20 cellular contexts compared by ENCODE assay signal in the genomic region with DNA sequence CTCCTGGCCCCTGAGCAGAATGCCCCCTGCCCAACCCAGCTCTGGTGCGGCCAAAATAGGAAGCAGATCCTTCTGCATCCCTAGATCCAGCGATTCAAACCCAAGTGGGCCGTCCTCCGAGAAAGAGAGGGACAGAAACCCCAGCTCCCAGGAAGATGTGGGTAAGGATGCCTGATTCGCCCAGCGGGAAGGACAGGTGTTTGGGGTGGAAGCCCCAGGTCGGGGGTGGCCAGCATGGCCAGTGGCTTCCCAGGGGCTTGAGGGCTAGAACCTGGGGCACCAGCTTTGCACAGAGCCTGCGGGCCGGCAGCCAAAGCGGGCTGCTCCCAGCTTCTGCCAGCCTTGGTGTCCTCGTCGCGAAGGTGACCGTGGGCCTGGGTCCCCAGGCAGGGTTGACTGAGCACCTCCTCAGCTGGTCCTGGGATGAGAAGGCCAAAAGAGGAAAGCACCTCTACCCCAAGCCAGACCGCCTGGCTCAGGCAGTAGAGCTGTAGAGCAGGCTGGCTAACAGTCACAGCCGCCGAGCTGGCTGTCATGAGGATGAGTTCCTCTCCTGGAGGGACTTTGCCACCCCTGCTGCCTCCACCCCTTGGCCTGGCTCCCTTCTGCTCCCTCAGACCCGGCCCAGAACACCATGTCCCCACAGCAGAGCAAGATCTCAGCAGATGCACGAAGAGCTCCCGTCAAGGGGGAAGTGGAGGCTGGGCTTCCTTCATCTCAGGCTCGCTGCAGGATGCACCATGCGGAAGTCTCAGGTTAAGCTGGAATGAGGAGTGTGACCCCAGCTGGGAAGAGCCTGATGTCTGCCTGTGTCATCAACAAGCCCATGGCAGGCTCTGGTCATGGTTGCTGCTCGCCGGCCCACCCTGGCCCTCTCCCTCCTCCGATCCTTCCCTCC. TPM values are rescaled to one million over a fixed set of nuclear protein-coding genes. Genes with fewer than 3 reads are reported as not detected.
DNase-seq lines count a peak whose midpoint lies in the region; ATAC-seq, FAIRE-seq and TF ChIP-seq lines count a peak whose summit lies in the region.
"Had no signal": no experiment of that assay in that cellular context is flagged by ENCODE, and none has a peak within 500 bp of the region (broad histone marks: within the 10 kb centered on the region; RNA-seq: fewer than 3 reads in every experiment).

No MANE protein-coding gene starts in this region.

- POLR2A ChIA-PET in HepG2 (lab: Yijun Ruan, JAX) = no interaction called here

- H2AFZ ChIP-seq in HepG2 (ENCODE audit: low read length) = no peak overlapping the region

- no peaks in the 10 kb centered on the region for H3K79me2 ChIP-seq in HepG2 (ENCODE audit: insufficient read depth, low read length)

- H3K4me3 ChIP-seq in right lobe of liver (no peak overlapping the region), HepG2 (replicated peaks in 1 of 3; ENCODE audit: insufficient read depth in 1 of 3, low read depth in 2 of 3, low read length in 3 of 3) (no peak overlapping the region), esophagus squamous epithelium (no peak overlapping the region)
- H3K4me3 ChIP-seq: BLaER1 treated with 17β-estradiol and CSF1 and Interleukin-3, amounts not matched to agents 10 nM and 100 nM; GM12878; GM23338 had no signal

- H3K9me3 ChIP-seq in right lobe of liver = no peaks in the 10 kb centered on the region
- no peaks in the 10 kb centered on the region for H3K9me3 ChIP-seq in HepG2 (ENCODE audit: low read length)
- no peaks in the 10 kb centered on the region for H3K9me3 ChIP-seq in esophagus squamous epithelium

- TF ChIP-seq POLR2A in right lobe of liver (IDR thresholded peaks at IDR 0.05) (no peak), HepG2 (IDR thresholded peaks at IDR 0.05; ENCODE audit: insufficient read depth in 1 of 2, low read depth in 2 of 2, low read length in 2 of 2) (no peak), GM12891 (IDR thresholded peaks at IDR 0.05; ENCODE audit: low read depth, low read length) (no peak), esophagus squamous epithelium (IDR thresholded peaks at IDR 0.05) (no peak)

- H3K27ac ChIP-seq in right lobe of liver (no peak overlapping the region), HepG2 (ENCODE audit: extremely low read length, insufficient read depth, low read length) (no peak overlapping the region), esophagus squamous epithelium (no peak overlapping the region)
- H3K27ac ChIP-seq: BLaER1 treated with 17β-estradiol and CSF1 and Interleukin-3, amounts not matched to agents 10 nM and 100 nM; KMS-11 had no signal

- BruUV-seq in HepG2 (replicated peaks; lab: Mats Ljungman, UMichigan) = no TSS peak

- TF ChIP-seq CTCF in right lobe of liver (IDR thresholded peaks at IDR 0.05) (no peak), HepG2 (CRISPR knock-in tag; IDR thresholded peaks at IDR 0.05) (no peak), esophagus squamous epithelium (IDR thresholded peaks at IDR 0.05) (no peak)

- H4K20me1 ChIP-seq in HepG2 (ENCODE audit: insufficient read depth, low read length) = 0 out of 2 replicates have a peak, but pooled peaks cover 2% of the 10 kb centered on the region

- no peak overlapping the region for H3K9ac ChIP-seq in HepG2 (ENCODE audit: insufficient read depth, low read depth, low read length)
- H3K9ac ChIP-seq: BLaER1 treated with 17β-estradiol and CSF1 and Interleukin-3, amounts not matched to agents 10 nM and 100 nM; KMS-11 had no signal

- FAIRE-seq in HepG2 (lab: Jason Lieb, UNC) = no peak
- FAIRE-seq in GM12891 (lab: Jason Lieb, UNC) = no peak
- FAIRE-seq: GM12878, GM18507 had no signal

- H3K36me3 ChIP-seq in right lobe of liver = no peaks in the 10 kb centered on the region
- no peaks in the 10 kb centered on the region for H3K36me3 ChIP-seq in HepG2 (replicated peaks in 1 of 2; ENCODE audit: control insufficient read depth in 1 of 2, insufficient read depth in 2 of 2, low read length in 2 of 2)
- no peaks in the 10 kb centered on the region for H3K36me3 ChIP-seq in esophagus squamous epithelium
- H3K36me3 ChIP-seq: BLaER1 treated with 17β-estradiol and CSF1 and Interleukin-3, amounts not matched to agents 10 nM and 100 nM had no signal

- TF ChIP-seq EP300 in HepG2 (IDR thresholded peaks at IDR 0.05; ENCODE audit: low read depth in 2 of 2, low read length in 2 of 2) = no peak
- no peak for TF ChIP-seq EP300 in HepG2 (CRISPR knock-in tag; IDR thresholded peaks at IDR 0.05; ENCODE audit: borderline replicate concordance)

- CTCF ChIA-PET in HepG2 (lab: Yijun Ruan, JAX; ENCODE audit: low intra/inter-chr PET ratio, low total read pairs) = no interaction called here

- H3K27me3 ChIP-seq in right lobe of liver (no peaks in the 10 kb centered on the region), HepG2 (ENCODE audit: control insufficient read depth in 1 of 2, insufficient read depth in 2 of 2, low read length in 2 of 2) (peaks cover 11 to 80% of the 10 kb centered on the region in 2 experiments), esophagus squamous epithelium (peaks cover 0 to 71% (median 0%) of the 10 kb centered on the region in 4 donors)
- H3K27me3 ChIP-seq: BLaER1 treated with 17β-estradiol and CSF1 and Interleukin-3, amounts not matched to agents 10 nM and 100 nM had no signal

- no peak for ATAC-seq in right lobe of liver
- ATAC-seq in HepG2 = no peak
- ATAC-seq in left lobe of liver = no peak
- no peak for ATAC-seq in sciatic nerve
- ATAC-seq: GM12878, PC-3 had no signal

- 60% methylated on average over 5 of the region's 25 CpGs for WGBS in right lobe of liver (ENCODE audit: insufficient coverage, low coverage, low lambda C conversion rate, missing lambda C conversion rate)
- WGBS in HepG2 (ENCODE audit: low lambda C conversion rate) = 38% methylated on average over 7 of the region's 25 CpGs
- WGBS in esophagus squamous epithelium, 2 donors = 67 to 76% methylated on average over 11 to 12 of the region's 25 CpGs

- intact Hi-C loops in right lobe of liver (cut with DNase I) = no loop called here
- intact Hi-C loops in HepG2 (cut with micrococcal nuclease; ENCODE audit: unreplicated experiment) = no loop called here
- intact Hi-C loops in sciatic nerve (cut with DNase I) = no loop called here
- intact Hi-C loops in esophagus squamous epithelium (cut with DNase I) = no loop called here

- in situ Hi-C loops in HepG2 (cut with HindIII; ENCODE audit: extremely low pct_ligation_motif_present, low pct_unique_long_range_greater_than_20kb) = no loop called here

- DNase-seq in right lobe of liver (peak in 2 of 3 donors; percentile 29 to 40), HepG2 (ENCODE audit: low spot score) (no peak), left lobe of liver (ENCODE audit: low spot score) (peak; percentile 36), sciatic nerve (ENCODE audit: low spot score) (peak; percentile 43), AG08396 (ENCODE audit: low spot score) (no peak), GM12891 (ENCODE audit: insufficient read length, low spot score) (no peak), esophagus squamous epithelium (lab: John Stamatoyannopoulos, UW) (no peak), NCI-H1105 (lab: John Stamatoyannopoulos, UW) (no peak)
- DNase-seq: DMS 273 treated with DMSO at 0.1 percent for 48 hours, GDM1, HFFc6, NCI-H146, NCI-H2081, NCI-H774, PC-3 had no signal

- TF ChIP-seq RAD21 in HepG2 (CRISPR knock-in tag; IDR thresholded peaks at IDR 0.05) = no peak

- H3K4me2 ChIP-seq in HepG2 (ENCODE audit: low read depth, low read length) = no peak overlapping the region
- H3K4me2 ChIP-seq: BLaER1 treated with 17β-estradiol and CSF1 and Interleukin-3, amounts not matched to agents 10 nM and 100 nM; GM23338; KMS-11 had no signal

- H3K4me1 ChIP-seq in right lobe of liver (no peaks in the 10 kb centered on the region), HepG2 (ENCODE audit: insufficient read depth, low read length) (no peaks in the 10 kb centered on the region), esophagus squamous epithelium (no peaks in the 10 kb centered on the region)

TF ChIP-seq in GM12891, 5 proteins besides CTCF, POLR2A, EP300 and RAD21:
- TF ChIP-seq POU2F2 (IDR thresholded peaks at IDR 0.05; ENCODE audit: low read depth, low read length) (no peak), SPI1 (IDR thresholded peaks at IDR 0.05; ENCODE audit: low read depth, low read length) (no peak), TAF1 (IDR thresholded peaks at IDR 0.05; ENCODE audit: low read depth, low read length) (no peak), POLR2AphosphoS5 (IDR thresholded peaks at IDR 0.05; ENCODE audit: low read depth, low read length) (no peak), PAX5 (IDR thresholded peaks at IDR 0.05; ENCODE audit: insufficient read depth, low read length, severe bottlenecking) (no peak)

RNA-seq across cellular contexts. Expression of a gene that starts 59.9 kb away (rescaled TPM):
- total RNA-seq in right lobe of liver (under 1 TPM in 5 of 6 experiments, not detected in 1; 0.24 to 0.80 (median 0.74) TPM), HepG2 (2016; rRNA removed; fragmentation: Illumina TruSeq; extraction: Trizol) (0.38 and 0.58 TPM in 2 replicates), left lobe of liver (0.45 TPM), sciatic nerve (7.0 TPM), esophagus squamous epithelium (10 to 100 TPM in 1 of 4 donors, 1 to 10 TPM in 1, under 1 TPM in 2; 0.76 to 12.2 (median 1.9) TPM)
- total RNA-seq in HepG2 (2016; cell fraction: cytosol; rRNA removed; fragmentation: Illumina TruSeq; extraction: Trizol; ENCODE audit: low read depth) = not detected in 2 replicates
- total RNA-seq in HepG2 (2016; cell fraction: insoluble cytoplasmic fraction; rRNA removed; fragmentation: Illumina TruSeq; extraction: Trizol) = 0.79 and 0.80 TPM in 2 replicates
- total RNA-seq in HepG2 (2016; cell fraction: membrane; rRNA removed; fragmentation: Illumina TruSeq; extraction: Trizol) = 0.31 and 0.65 TPM in 2 replicates
- total RNA-seq in HepG2 (2016; cell fraction: nucleus; rRNA removed; fragmentation: Illumina TruSeq; extraction: Trizol) = 0.25 and 0.96 TPM in 2 replicates
- polyA plus RNA-seq in HepG2 (2011; rRNA removed) = 0.60 and 0.61 TPM in 2 replicates
- 0.49 and 0.76 TPM in 2 replicates for polyA plus RNA-seq in HepG2 (2011; cell fraction: cytosol; rRNA removed)
- polyA plus RNA-seq in HepG2 (2011; cell fraction: nucleus; rRNA removed) = 1.9 and 3.1 TPM in 2 replicates
- polyA plus RNA-seq in HepG2 (2012) = 0.36 and 1.1 TPM in 2 replicates
- 0.23 and 0.32 TPM in 2 replicates for polyA plus RNA-seq in HepG2 (2016; cell fraction: cytosol; fragmentation: Illumina TruSeq; extraction: Trizol; ENCODE audit: low read depth)
- 0.38 and 0.51 TPM in 2 replicates for polyA plus RNA-seq in HepG2 (2016; cell fraction: insoluble cytoplasmic fraction; fragmentation: Illumina TruSeq; extraction: Trizol; ENCODE audit: low read depth)
- 0.31 and 0.38 TPM in 2 replicates for polyA plus RNA-seq in HepG2 (2016; cell fraction: membrane; fragmentation: Illumina TruSeq; extraction: Trizol; ENCODE audit: low read depth)
- 1.5 and 1.9 TPM in 2 replicates for polyA plus RNA-seq in HepG2 (2016; cell fraction: nucleus; fragmentation: Illumina TruSeq; extraction: Trizol; ENCODE audit: insufficient read depth, low read depth)
- polyA minus RNA-seq in HepG2 (2011; rRNA and poly(A)+ RNA removed; ENCODE audit: low replicate concordance) = 0.44 and 0.58 TPM in 2 replicates
- 0.79 TPM in 1 of 2 replicates, not detected in the other for polyA minus RNA-seq in HepG2 (2011; cell fraction: cytosol; rRNA and poly(A)+ RNA removed)
- polyA minus RNA-seq in HepG2 (2011; cell fraction: nucleus; rRNA and poly(A)+ RNA removed) = 0.25 and 0.77 TPM in 2 replicates
- 0.05 TPM for polyA plus RNA-seq in GM12891 (2012; ENCODE audit: low read depth, missing spikeins)
- total RNA-seq: GM12878 had no signal
- polyA plus RNA-seq: GM12878 had no signal

Comparison
In these comparisons a context has a peak if more than half of its experiments do, and no peak if none do; other contexts are left out.
1. DNase-seq: peak in right lobe of liver (2 of 3), left lobe of liver (single experiment) and sciatic nerve (single experiment); none in HepG2 (single experiment), AG08396 (single experiment), GM12891 (single experiment), esophagus squamous epithelium (single experiment) and NCI-H1105 (single experiment).